ENCODE assay signal across 1 cellular context in the genomic region with DNA sequence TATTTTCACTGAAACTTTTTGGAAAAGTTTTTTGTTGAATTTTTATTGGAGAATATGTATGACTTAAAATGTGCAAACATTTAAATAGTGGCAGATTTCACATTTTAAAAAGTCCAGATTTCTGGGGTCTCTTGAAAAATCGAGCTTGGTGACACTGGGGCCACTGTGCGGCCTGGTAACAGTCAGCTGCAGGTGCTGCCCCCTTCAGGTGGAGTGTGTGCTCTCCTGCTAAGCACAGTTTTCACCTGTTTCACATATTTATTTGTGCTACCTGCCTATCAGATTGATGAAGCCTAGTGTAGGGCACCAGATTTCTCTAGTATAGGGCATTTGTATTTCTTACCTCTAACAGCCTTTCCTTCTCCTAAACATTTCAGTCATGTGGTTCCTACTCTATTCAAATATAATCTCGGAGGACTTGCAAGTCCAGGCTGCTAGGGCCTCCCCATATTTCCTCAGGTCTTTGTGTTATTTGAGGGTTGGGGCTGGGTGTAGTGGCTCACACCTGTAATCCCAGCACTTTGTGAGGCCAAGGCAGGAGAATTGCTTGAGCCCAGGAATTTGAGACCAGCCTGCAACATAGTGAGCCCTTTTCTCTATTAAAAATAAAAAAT.
TF ChIP-seq lines count a peak whose summit lies in the region.

No MANE protein-coding gene starts in this region.

TF ChIP-seq in H1, 55 proteins besides CTCF, POLR2A, EP300 and RAD21 (continued from another document):
- TF ChIP-seq, protein P1, sequence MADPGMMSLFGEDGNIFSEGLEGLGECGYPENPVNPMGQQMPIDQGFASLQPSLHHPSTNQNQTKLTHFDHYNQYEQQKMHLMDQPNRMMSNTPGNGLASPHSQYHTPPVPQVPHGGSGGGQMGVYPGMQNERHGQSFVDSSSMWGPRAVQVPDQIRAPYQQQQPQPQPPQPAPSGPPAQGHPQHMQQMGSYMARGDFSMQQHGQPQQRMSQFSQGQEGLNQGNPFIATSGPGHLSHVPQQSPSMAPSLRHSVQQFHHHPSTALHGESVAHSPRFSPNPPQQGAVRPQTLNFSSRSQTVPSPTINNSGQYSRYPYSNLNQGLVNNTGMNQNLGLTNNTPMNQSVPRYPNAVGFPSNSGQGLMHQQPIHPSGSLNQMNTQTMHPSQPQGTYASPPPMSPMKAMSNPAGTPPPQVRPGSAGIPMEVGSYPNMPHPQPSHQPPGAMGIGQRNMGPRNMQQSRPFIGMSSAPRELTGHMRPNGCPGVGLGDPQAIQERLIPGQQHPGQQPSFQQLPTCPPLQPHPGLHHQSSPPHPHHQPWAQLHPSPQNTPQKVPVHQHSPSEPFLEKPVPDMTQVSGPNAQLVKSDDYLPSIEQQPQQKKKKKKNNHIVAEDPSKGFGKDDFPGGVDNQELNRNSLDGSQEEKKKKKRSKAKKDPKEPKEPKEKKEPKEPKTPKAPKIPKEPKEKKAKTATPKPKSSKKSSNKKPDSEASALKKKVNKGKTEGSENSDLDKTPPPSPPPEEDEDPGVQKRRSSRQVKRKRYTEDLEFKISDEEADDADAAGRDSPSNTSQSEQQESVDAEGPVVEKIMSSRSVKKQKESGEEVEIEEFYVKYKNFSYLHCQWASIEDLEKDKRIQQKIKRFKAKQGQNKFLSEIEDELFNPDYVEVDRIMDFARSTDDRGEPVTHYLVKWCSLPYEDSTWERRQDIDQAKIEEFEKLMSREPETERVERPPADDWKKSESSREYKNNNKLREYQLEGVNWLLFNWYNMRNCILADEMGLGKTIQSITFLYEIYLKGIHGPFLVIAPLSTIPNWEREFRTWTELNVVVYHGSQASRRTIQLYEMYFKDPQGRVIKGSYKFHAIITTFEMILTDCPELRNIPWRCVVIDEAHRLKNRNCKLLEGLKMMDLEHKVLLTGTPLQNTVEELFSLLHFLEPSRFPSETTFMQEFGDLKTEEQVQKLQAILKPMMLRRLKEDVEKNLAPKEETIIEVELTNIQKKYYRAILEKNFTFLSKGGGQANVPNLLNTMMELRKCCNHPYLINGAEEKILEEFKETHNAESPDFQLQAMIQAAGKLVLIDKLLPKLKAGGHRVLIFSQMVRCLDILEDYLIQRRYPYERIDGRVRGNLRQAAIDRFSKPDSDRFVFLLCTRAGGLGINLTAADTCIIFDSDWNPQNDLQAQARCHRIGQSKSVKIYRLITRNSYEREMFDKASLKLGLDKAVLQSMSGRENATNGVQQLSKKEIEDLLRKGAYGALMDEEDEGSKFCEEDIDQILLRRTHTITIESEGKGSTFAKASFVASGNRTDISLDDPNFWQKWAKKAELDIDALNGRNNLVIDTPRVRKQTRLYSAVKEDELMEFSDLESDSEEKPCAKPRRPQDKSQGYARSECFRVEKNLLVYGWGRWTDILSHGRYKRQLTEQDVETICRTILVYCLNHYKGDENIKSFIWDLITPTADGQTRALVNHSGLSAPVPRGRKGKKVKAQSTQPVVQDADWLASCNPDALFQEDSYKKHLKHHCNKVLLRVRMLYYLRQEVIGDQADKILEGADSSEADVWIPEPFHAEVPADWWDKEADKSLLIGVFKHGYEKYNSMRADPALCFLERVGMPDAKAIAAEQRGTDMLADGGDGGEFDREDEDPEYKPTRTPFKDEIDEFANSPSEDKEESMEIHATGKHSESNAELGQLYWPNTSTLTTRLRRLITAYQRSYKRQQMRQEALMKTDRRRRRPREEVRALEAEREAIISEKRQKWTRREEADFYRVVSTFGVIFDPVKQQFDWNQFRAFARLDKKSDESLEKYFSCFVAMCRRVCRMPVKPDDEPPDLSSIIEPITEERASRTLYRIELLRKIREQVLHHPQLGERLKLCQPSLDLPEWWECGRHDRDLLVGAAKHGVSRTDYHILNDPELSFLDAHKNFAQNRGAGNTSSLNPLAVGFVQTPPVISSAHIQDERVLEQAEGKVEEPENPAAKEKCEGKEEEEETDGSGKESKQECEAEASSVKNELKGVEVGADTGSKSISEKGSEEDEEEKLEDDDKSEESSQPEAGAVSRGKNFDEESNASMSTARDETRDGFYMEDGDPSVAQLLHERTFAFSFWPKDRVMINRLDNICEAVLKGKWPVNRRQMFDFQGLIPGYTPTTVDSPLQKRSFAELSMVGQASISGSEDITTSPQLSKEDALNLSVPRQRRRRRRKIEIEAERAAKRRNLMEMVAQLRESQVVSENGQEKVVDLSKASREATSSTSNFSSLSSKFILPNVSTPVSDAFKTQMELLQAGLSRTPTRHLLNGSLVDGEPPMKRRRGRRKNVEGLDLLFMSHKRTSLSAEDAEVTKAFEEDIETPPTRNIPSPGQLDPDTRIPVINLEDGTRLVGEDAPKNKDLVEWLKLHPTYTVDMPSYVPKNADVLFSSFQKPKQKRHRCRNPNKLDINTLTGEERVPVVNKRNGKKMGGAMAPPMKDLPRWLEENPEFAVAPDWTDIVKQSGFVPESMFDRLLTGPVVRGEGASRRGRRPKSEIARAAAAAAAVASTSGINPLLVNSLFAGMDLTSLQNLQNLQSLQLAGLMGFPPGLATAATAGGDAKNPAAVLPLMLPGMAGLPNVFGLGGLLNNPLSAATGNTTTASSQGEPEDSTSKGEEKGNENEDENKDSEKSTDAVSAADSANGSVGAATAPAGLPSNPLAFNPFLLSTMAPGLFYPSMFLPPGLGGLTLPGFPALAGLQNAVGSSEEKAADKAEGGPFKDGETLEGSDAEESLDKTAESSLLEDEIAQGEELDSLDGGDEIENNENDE (IDR thresholded peaks at IDR 0.05; ENCODE audit: insufficient replicate concordance, low read length) = no peak
- TF ChIP-seq CREB1 (IDR thresholded peaks at IDR 0.05) (no peak), MAFK (IDR thresholded peaks at IDR 0.05; ENCODE audit: low read depth, low read length) (no peak), EGR1 (IDR thresholded peaks at IDR 0.05; ENCODE audit: borderline replicate concordance, low read depth, low read length) (no peak), KDM5A (IDR thresholded peaks at IDR 0.05; ENCODE audit: low read length) (no peak), NRF1 (IDR thresholded peaks at IDR 0.05; ENCODE audit: low read depth, low read length) (no peak), KDM1A (IDR thresholded peaks at IDR 0.05; ENCODE audit: borderline replicate concordance, low read length) (no peak), SIN3A (conservative IDR thresholded peaks at IDR 0.05 in 1 of 2, IDR thresholded peaks at IDR 0.05 in 1 of 2; ENCODE audit: low read depth in 1 of 2, low read length in 2 of 2) (no peak), PHF8 (conservative IDR thresholded peaks at IDR 0.05; ENCODE audit: low read depth, low read length) (no peak), SAP30 (IDR thresholded peaks at IDR 0.05; ENCODE audit: insufficient read depth, insufficient replicate concordance, low read length) (no peak), TCF12 (IDR thresholded peaks at IDR 0.05; ENCODE audit: low read depth, low read length) (no peak), CBX5 (IDR thresholded peaks at IDR 0.05; ENCODE audit: low read depth, low read length) (no peak), SIRT6 (IDR thresholded peaks at IDR 0.05; ENCODE audit: low read length) (no peak)
TF ChIP-seq in H1: peak in this region for 0.
